Comparison of ENCODE assay signal across 16 cellular contexts in genomic region chr12:67477682-67478265, GRCh38.
DNase-seq lines count a peak whose midpoint lies in the region; ATAC-seq and TF ChIP-seq lines count a peak whose summit lies in the region.
"Had no signal": no experiment of that assay in that cellular context is flagged by ENCODE, and none has a peak within 500 bp of the region (broad histone marks: within the 10 kb centered on the region; RNA-seq: fewer than 3 reads in every experiment).

No MANE protein-coding gene starts in this region.

- no peak overlapping the region for H3K4me3 Mint-ChIP-seq in GM23338
- no peak overlapping the region for H3K4me3 Mint-ChIP-seq in CD4-positive, alpha-beta T cell
- H3K4me3 Mint-ChIP-seq: CD8-positive, alpha-beta memory T cell had no signal

- no peak for TF ChIP-seq POLR2A in gastrocnemius medialis (IDR thresholded peaks at IDR 0.05)

- intact Hi-C loops in sciatic nerve (cut with DNase I): no loop called here
- intact Hi-C loops in gastrocnemius medialis (cut with DNase I; ENCODE audit: low total_unique reads): loop anchor here (2.0 kb wide), 1 partner anchor 23 kb away; no protein-coding TSS in a partner anchor
- intact Hi-C loops in CD4-positive, alpha-beta T cell (cut with DNase I, micrococcal nuclease): no loop called here

- no peaks in the 10 kb centered on the region for H3F3A ChIP-seq in GM23338 (replicated peaks; ENCODE audit: low read depth)

- no peak overlapping the region for H3K27ac Mint-ChIP-seq in GM23338
- no peak overlapping the region for H3K27ac Mint-ChIP-seq in CD4-positive, alpha-beta T cell

- no peaks in the 10 kb centered on the region for H3K79me2 ChIP-seq in GM23338 (replicated peaks; ENCODE audit: insufficient read depth)

- H3K9me3 Mint-ChIP-seq in GM23338: no peaks in the 10 kb centered on the region
- H3K9me3 Mint-ChIP-seq in CD4-positive, alpha-beta T cell: no peaks in the 10 kb centered on the region
- H3K9me3 Mint-ChIP-seq: CD8-positive, alpha-beta memory T cell had no signal

- DNase-seq in GM23338 (ENCODE audit: low spot score): no peak
- DNase-seq in NCI-H446 (lab: John Stamatoyannopoulos, UW): peak; percentile 25 to 81
- DNase-seq in cerebellar cortex (ENCODE audit: low spot score): peak; percentile 57
- no peak for DNase-seq in sciatic nerve (ENCODE audit: low spot score)
- no peak for DNase-seq in gastrocnemius medialis
- no peak for DNase-seq in left lobe of liver (ENCODE audit: low spot score)
- no peak for DNase-seq in CD4-positive, alpha-beta T cell
- DNase-seq in SIG-M5 (lab: John Stamatoyannopoulos, UW): no peak
- DNase-seq: CD8-positive, alpha-beta memory T cell; DMS153; MM.1S; NCI-H1105; NCI-H2029 treated with DMSO at 0.1 percent for 48 hours; NCI-H2227 treated with DMSO at 0.1 percent for 48 hours; NCI-H774; SHP77 treated with DMSO at 0.1 percent for 48 hours had no signal

- H4K20me1 ChIP-seq in GM23338 (replicated peaks; ENCODE audit: insufficient read depth): no peaks in the 10 kb centered on the region

- H3K4me2 ChIP-seq in GM23338: no peak overlapping the region

- peak overlapping the region; percentile 75; the same call in 1 of the 2 replicates for H2AFZ ChIP-seq in GM23338

- H3K27me3 ChIP-seq in GM23338 (ENCODE audit: insufficient read depth) (no peaks in the 10 kb centered on the region), gastrocnemius medialis (no peaks in the 10 kb centered on the region)
- no peaks in the 10 kb centered on the region for H3K27me3 ChIP-seq in CD4-positive, alpha-beta T cell (ENCODE audit: control insufficient read depth, insufficient read depth, low read length)

- ATAC-seq in GM23338: no peak
- ATAC-seq in sciatic nerve: peak; percentile 39
- no peak for ATAC-seq in gastrocnemius medialis
- ATAC-seq in left lobe of liver: no peak
- ATAC-seq in CD4-positive, alpha-beta T cell (ENCODE audit: poor library complexity): no peak

- H3K36me3 Mint-ChIP-seq in GM23338 (ENCODE audit: low read depth): no peaks in the 10 kb centered on the region
- no peaks in the 10 kb centered on the region for H3K36me3 Mint-ChIP-seq in CD4-positive, alpha-beta T cell (ENCODE audit: low read depth)
- H3K36me3 Mint-ChIP-seq: CD8-positive, alpha-beta memory T cell had no signal

- H3K27ac ChIP-seq in GM23338 (ENCODE audit: low read depth) (no peak overlapping the region), gastrocnemius medialis (no peak overlapping the region)
- H3K27ac ChIP-seq in CD4-positive, alpha-beta T cell (ENCODE audit: low read depth, low read length): no peak overlapping the region

- in situ Hi-C loops in gastrocnemius medialis (cut with MboI; ENCODE audit: low sequenced_read_pairs in 4 of 4): no loop called here

- CTCF ChIA-PET in CD4-positive, alpha-beta T cell (lab: Charles Lee): interaction anchor here (1.4 kb wide), 1 partner anchor 122 kb away, joined by 6 read pairs; no protein-coding TSS in a partner anchor

- no peaks in the 10 kb centered on the region for H3K27me3 Mint-ChIP-seq in GM23338 (ENCODE audit: insufficient read depth, low read depth, poor library complexity)
- H3K27me3 Mint-ChIP-seq in CD4-positive, alpha-beta T cell: no peaks in the 10 kb centered on the region
- H3K27me3 Mint-ChIP-seq: CD8-positive, alpha-beta memory T cell had no signal

- POLR2A ChIA-PET in CD4-positive, alpha-beta T cell (lab: Charles Lee): no interaction called here

- H3K36me3 ChIP-seq in GM23338 (ENCODE audit: insufficient read depth) (no peaks in the 10 kb centered on the region), gastrocnemius medialis (no peaks in the 10 kb centered on the region)

- H3K9me3 ChIP-seq in gastrocnemius medialis: no peaks in the 10 kb centered on the region
- no peaks in the 10 kb centered on the region for H3K9me3 ChIP-seq in CD4-positive, alpha-beta T cell (ENCODE audit: control insufficient read depth, low read length)

- no peak for TF ChIP-seq CTCF in GM23338 (conservative IDR thresholded peaks at IDR 0.05; ENCODE audit: low read depth in 2 of 2)
- TF ChIP-seq CTCF in gastrocnemius medialis (IDR thresholded peaks at IDR 0.05 in 4 of 5, conservative IDR thresholded peaks at IDR 0.05 in 1 of 5): no peak
- no peak for TF ChIP-seq CTCF in CD4-positive, alpha-beta T cell (IDR thresholded peaks at IDR 0.05)

- H3K4me1 Mint-ChIP-seq in GM23338: peaks cover 24% of the 10 kb centered on the region
- peaks cover 24% of the 10 kb centered on the region for H3K4me1 Mint-ChIP-seq in CD4-positive, alpha-beta T cell (ENCODE audit: low read depth)

- 0 out of 2 replicates have a peak, but pooled peaks cover 5% of the 10 kb centered on the region for H3K9me2 ChIP-seq in GM23338 (ENCODE audit: insufficient read depth)

- H3K4me1 ChIP-seq in GM23338 (ENCODE audit: insufficient read depth) (peaks cover 14% of the 10 kb centered on the region; the same call in 1 of the 2 replicates), gastrocnemius medialis (peaks cover 5 to 6% of the 10 kb centered on the region in 2 donors)

- H3K4me3 ChIP-seq in GM23338 (no peak overlapping the region), gastrocnemius medialis (no peak overlapping the region)

TF ChIP-seq in GM23338, 12 proteins besides CTCF, POLR2A, EP300 and RAD21 (continues in another document):
- TF ChIP-seq POLR2AphosphoS5 (IDR thresholded peaks at IDR 0.05; ENCODE audit: low read depth) (no peak), EZH2phosphoT487 (IDR thresholded peaks at IDR 0.05; ENCODE audit: unreplicated experiment) (no peak), JUNB (IDR thresholded peaks at IDR 0.05; ENCODE audit: unreplicated experiment) (no peak), CREB1 (CRISPR knock-in tag; IDR thresholded peaks at IDR 0.05; ENCODE audit: low read depth) (no peak), ZNF462 (CRISPR knock-in tag; IDR thresholded peaks at IDR 0.05) (no peak), ZNF331 (CRISPR knock-in tag; IDR thresholded peaks at IDR 0.05; ENCODE audit: low read depth) (no peak), EZH2 (IDR thresholded peaks at IDR 0.05; ENCODE audit: low read depth, unreplicated experiment) (no peak)

Comparison
In these comparisons a context has a peak if more than half of its experiments do, and no peak if none do; other contexts are left out.
1. DNase-seq: peak in NCI-H446 (2 of 2) and cerebellar cortex (single experiment); none in GM23338 (single experiment), sciatic nerve (single experiment), gastrocnemius medialis (0 of 2), left lobe of liver (single experiment), CD4-positive, alpha-beta T cell (0 of 10) and SIG-M5 (single experiment).